Comparison of ENCODE assay signal across 8 cellular contexts in the genomic region with DNA sequence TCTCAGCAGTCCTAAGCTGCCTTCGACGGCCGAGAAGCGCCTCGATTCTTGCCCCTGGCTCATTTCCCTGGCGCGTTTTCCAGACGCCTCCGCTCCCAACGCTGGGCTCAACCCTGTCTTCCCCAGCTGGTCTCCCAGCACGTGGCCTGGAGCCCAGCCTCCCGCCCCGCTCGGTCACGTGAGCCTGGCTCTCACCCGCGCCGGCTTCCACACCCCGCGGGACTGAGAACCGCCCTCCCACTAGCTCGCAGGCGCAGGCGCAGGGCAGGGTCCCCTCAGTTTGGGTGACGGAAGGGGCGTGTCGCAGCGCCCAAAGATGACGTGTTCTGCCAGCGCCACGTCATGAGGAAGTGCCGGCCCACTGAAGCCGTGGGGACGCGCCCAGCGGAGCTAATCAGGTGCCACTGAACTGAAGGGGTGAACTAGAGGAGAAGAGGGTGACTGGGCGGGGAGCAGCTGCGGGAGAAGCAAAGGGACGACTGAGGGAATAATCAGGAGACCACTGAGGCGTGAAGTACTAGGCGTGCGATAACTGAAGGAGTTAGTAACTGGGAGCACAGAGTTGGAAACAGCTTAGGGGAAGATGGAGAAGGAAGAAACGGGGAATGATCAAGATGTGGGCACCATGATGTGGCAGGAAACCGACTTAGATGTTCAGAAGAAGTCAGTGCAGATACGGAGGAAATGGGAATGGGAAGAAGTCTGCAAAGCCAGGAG. TPM values are rescaled to one million over a fixed set of nuclear protein-coding genes. Genes with fewer than 3 reads are reported as not detected.
DNase-seq lines count a peak whose midpoint lies in the region; ATAC-seq and TF ChIP-seq lines count a peak whose summit lies in the region.

DHDDS (plus strand) TSS at position 343 of the 717 bp plus-strand sequence. CDS start 625 bp downstream, outside the sequence.

- peak within 1 kb of the TSS; percentile 92 for H3K27ac ChIP-seq in osteoblast (ENCODE audit: low read depth, low read length)
- H3K27ac ChIP-seq in thoracic aorta: peak within 1 kb of the TSS; percentile 59 to 68

- peak within 1 kb of the TSS; percentile 82 for H3K4me3 ChIP-seq in GM08714 (ENCODE audit: low read length)
- H3K4me3 ChIP-seq in osteoblast (ENCODE audit: insufficient read depth, low read length): peak within 1 kb of the TSS; percentile 98
- H3K4me3 ChIP-seq in thoracic aorta: peak within 1 kb of the TSS; percentile 84

- H4K20me1 ChIP-seq in osteoblast (ENCODE audit: insufficient read depth, low read length): no peaks in the 10 kb centered on the region

- peaks cover 11% of the 10 kb centered on the region in 2 donors for H3K36me3 Mint-ChIP-seq in activated naive CD4-positive, alpha-beta T cell treated with anti-CD3 and anti-CD28 coated beads, Interleukin-2, amount 50 U/mL, for 72 hours

- peak within 1 kb of the TSS; percentile 91 for H3K4me2 ChIP-seq in osteoblast (ENCODE audit: insufficient read depth, low read length)

- H3K4me1 ChIP-seq in osteoblast (ENCODE audit: insufficient read depth, low read length) (peaks cover 16% of the 10 kb centered on the region), thoracic aorta (ENCODE audit: control insufficient read depth in 1 of 2, low read depth in 2 of 2) (peaks cover 11 to 27% of the 10 kb centered on the region in 2 donors)

- H3K36me3 ChIP-seq in osteoblast (ENCODE audit: insufficient read depth, low read length): peaks cover 17% of the 10 kb centered on the region
- peaks cover 5% of the 10 kb centered on the region for H3K36me3 ChIP-seq in thoracic aorta

- H3K27ac Mint-ChIP-seq in activated naive CD4-positive, alpha-beta T cell treated with anti-CD3 and anti-CD28 coated beads, Interleukin-2, amount 50 U/mL, for 72 hours: peak within 1 kb of the TSS; percentile 94 to 96

- H3K9me3 Mint-ChIP-seq in activated naive CD4-positive, alpha-beta T cell treated with anti-CD3 and anti-CD28 coated beads, Interleukin-2, amount 50 U/mL, for 72 hours: no peaks in the 10 kb centered on the region

- ATAC-seq in HG02610 (IDR thresholded peaks at IDR 0.05; ENCODE audit: unreplicated experiment): peak; percentile 91
- ATAC-seq in activated naive CD4-positive, alpha-beta T cell treated with anti-CD3 and anti-CD28 coated beads, Interleukin-2, amount 50 U/mL, for 72 hours: peak; percentile 96 to 99
- peak; percentile 96 for ATAC-seq in thoracic aorta (ENCODE audit: insufficient number of reproducible peaks, low FRiP score, low read depth)

- DNase-seq in NCI-H1092 treated with DMSO at 0.1 percent for 48 hours (lab: John Stamatoyannopoulos, UW): peak; percentile 99
- peak; percentile 93 for DNase-seq in SKM-1 (lab: John Stamatoyannopoulos, UW; ENCODE audit: unreplicated experiment)
- DNase-seq in activated naive CD4-positive, alpha-beta T cell treated with anti-CD3 and anti-CD28 coated beads, Interleukin-2, amount 50 U/mL, for 72 hours (ENCODE audit: low spot score in 2 of 2): peak; percentile 98 to 99
- peak; percentile 98 for DNase-seq in globus pallidus (ENCODE audit: low spot score)
- DNase-seq in osteoblast (ENCODE audit: insufficient read length, low spot score, missing footprints): peak; percentile 98
- peak; percentile 92 for DNase-seq in thoracic aorta (ENCODE audit: low spot score)

- TF ChIP-seq CTCF in osteoblast (IDR thresholded peaks at IDR 0.05; ENCODE audit: extremely low read depth, low read depth, low read length): no peak
- no peak for TF ChIP-seq CTCF in thoracic aorta (IDR thresholded peaks at IDR 0.05)

- peak within 1 kb of the TSS; percentile 99 for H2AFZ ChIP-seq in osteoblast (ENCODE audit: low read length)

- H3K9me3 ChIP-seq in osteoblast (ENCODE audit: low read depth, low read length) (no peaks in the 10 kb centered on the region), thoracic aorta (no peaks in the 10 kb centered on the region)

- H3K79me2 ChIP-seq in osteoblast (ENCODE audit: insufficient read depth, low read length): peaks cover 28% of the 10 kb centered on the region

- H3K27me3 ChIP-seq in osteoblast (ENCODE audit: insufficient read depth, low read length): peaks cover 4% of the 10 kb centered on the region
- H3K27me3 ChIP-seq in thoracic aorta (replicated peaks; ENCODE audit: insufficient read depth): no peaks in the 10 kb centered on the region

RNA-seq across cellular contexts. Expression of gene DHDDS, which starts in this region (rescaled TPM):
- total RNA-seq in activated naive CD4-positive, alpha-beta T cell treated with anti-CD3 and anti-CD28 coated beads, Interleukin-2, amount 50 U/mL, for 72 hours: 10 to 100 TPM; 44.1 to 49.2 TPM
- 56.6 and 63.3 TPM in 2 replicates for total RNA-seq in osteoblast
- total RNA-seq in thoracic aorta: 10 to 100 TPM; 38.6 to 59.4 TPM

Comparison
In these comparisons a context has a peak if more than half of its experiments do, and no peak if none do; other contexts are left out.
1. Peak in every context shown above with its lines: DNase-seq, ATAC-seq, H3K4me3 ChIP-seq and H3K27ac ChIP-seq.